Comparison of ENCODE assay signal across 20 cellular contexts in the genomic region with DNA sequence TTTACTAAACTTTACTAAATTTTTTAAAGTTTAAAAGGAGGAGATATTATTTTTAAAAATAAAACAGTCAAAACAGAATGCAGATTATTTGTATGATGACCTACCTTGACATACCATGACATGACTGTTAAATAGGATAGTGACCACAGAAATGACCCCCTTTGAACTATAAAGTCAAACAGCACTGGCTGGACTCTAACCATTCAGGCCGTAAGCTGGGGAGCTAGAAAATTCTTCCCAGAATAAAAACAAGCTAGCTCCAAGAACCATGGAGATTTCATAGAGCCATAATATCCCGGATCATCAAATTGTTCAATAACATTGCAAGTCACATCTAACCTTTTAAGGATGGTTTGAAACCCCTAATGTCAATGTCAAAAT.
"Had no signal": no experiment of that assay in that cellular context is flagged by ENCODE, and none has a peak within 500 bp of the region (broad histone marks: within the 10 kb centered on the region; RNA-seq: fewer than 3 reads in every experiment).

No MANE protein-coding gene starts in this region.

- H3K27me3 Mint-ChIP-seq: activated CD4-positive, alpha-beta memory T cell treated with anti-CD3 and anti-CD28 coated beads, Interleukin-2, amount 10 ng/mL, durations not matched to agents 7 days and 5 days; activated CD4-positive, alpha-beta T cell treated with anti-CD3 and anti-CD28 coated beads, Interleukin-2, amount 10 ng/mL, durations not matched to agents 24 days and 14 days; activated naive CD4-positive, alpha-beta T cell treated with anti-CD3 and anti-CD28 coated beads, Interleukin-2, amount 50 U/mL, for 24 hours; central memory CD8-positive, alpha-beta T cell; effector memory CD8-positive, alpha-beta T cell had no signal

- H3K27me3 ChIP-seq: adrenal gland, dorsolateral prefrontal cortex, hepatocyte, right lobe of liver, stomach, suprapubic skin, transverse colon had no signal

- DNase-seq: activated CD4-positive, alpha-beta memory T cell treated with anti-CD3 and anti-CD28 coated beads, Interleukin-2, amount 10 ng/mL, durations not matched to agents 7 days and 5 days; activated gamma-delta T cell treated with Interleukin-2 at 50 U/mL for 16 hours; adrenal gland; dorsolateral prefrontal cortex; effector memory CD8-positive, alpha-beta T cell; foreskin melanocyte; glutamatergic neuron; left ventricle myocardium inferior; occipital lobe; right lobe of liver; stimulated activated CD4-positive, alpha-beta T cell treated with anti-CD3 and anti-CD28 coated beads, Interleukin-2, amount 100 ng/mL, for 24 hours; stomach; transverse colon had no signal

- H3K4me3 ChIP-seq: adrenal gland, dorsolateral prefrontal cortex, hepatocyte, left ventricle myocardium inferior, right lobe of liver, skin epidermis, stomach, suprapubic skin, transverse colon had no signal

- H3K36me3 Mint-ChIP-seq: stimulated activated effector memory CD8-positive, alpha-beta T cell treated with anti-CD3 and anti-CD28 coated beads, Interleukin-12 subunit alpha, Interleukin-12 subunit beta, amount 100 ng/mL, for 72 hours had no signal

- H3K9me3 ChIP-seq: adrenal gland, left ventricle myocardium inferior, right lobe of liver, stomach, suprapubic skin, transverse colon had no signal

- H3K27ac ChIP-seq: adrenal gland, hepatocyte, left ventricle myocardium inferior, right lobe of liver, suprapubic skin had no signal

- H3K4me3 Mint-ChIP-seq: activated CD4-positive, alpha-beta memory T cell treated with anti-CD3 and anti-CD28 coated beads, Interleukin-2, amount 10 ng/mL, durations not matched to agents 7 days and 5 days; central memory CD8-positive, alpha-beta T cell; effector memory CD8-positive, alpha-beta T cell; stimulated activated effector memory CD8-positive, alpha-beta T cell treated with anti-CD3 and anti-CD28 coated beads, Interleukin-12 subunit alpha, Interleukin-12 subunit beta, amount 100 ng/mL, for 72 hours had no signal

- H3K4me1 ChIP-seq: adrenal gland, left ventricle myocardium inferior had no signal

- H3K4me2 ChIP-seq: hepatocyte had no signal

- H3K36me3 ChIP-seq: adrenal gland, left ventricle myocardium inferior, right lobe of liver, stomach, suprapubic skin, transverse colon had no signal
